In genomic region chr12:104471336-104471735, GRCh38 we compare ENCODE assay signal across 29 cellular contexts. TPM values are rescaled to one million over a fixed set of nuclear protein-coding genes. Genes with fewer than 3 reads are reported as not detected.
A peak's percentile ranks its signal among the peaks of the same experiment; 100 is the strongest.
DNase-seq lines count a peak whose midpoint lies in the region; ATAC-seq and TF ChIP-seq lines count a peak whose summit lies in the region.
"Had no signal": no experiment of that assay in that cellular context is flagged by ENCODE, and none has a peak within 500 bp of the region (broad histone marks: within the 10 kb centered on the region; RNA-seq: fewer than 3 reads in every experiment).

No MANE protein-coding gene starts in this region.

- no TSS peak for BruUV-seq in PC-3 (replicated peaks; lab: Mats Ljungman, UMichigan)

- H3K27ac ChIP-seq in SJCRH30 (0 out of 2 replicates have a peak overlapping the region, but pooled peaks have one; percentile 9), PC-3 (ENCODE audit: low read length) (no peak overlapping the region)
- H3K27ac ChIP-seq: coronary artery, esophagus muscularis mucosa, foreskin keratinocyte, GM23248, heart left ventricle, lower lobe of right lung, thyroid gland had no signal

- peaks cover 30% of the 10 kb centered on the region for H3K4me1 ChIP-seq in SJCRH30
- no peaks in the 10 kb centered on the region for H3K4me1 ChIP-seq in PC-3 (ENCODE audit: insufficient read depth, low read length)
- H3K4me1 ChIP-seq: esophagus muscularis mucosa, foreskin keratinocyte, thyroid gland had no signal

- POLR2A ChIA-PET in PC-3 (lab: Charles Lee; ENCODE audit: unreplicated experiment): no interaction called here

- no peak overlapping the region for H3K4me2 ChIP-seq in PC-3 (ENCODE audit: low read length)

- no peaks in the 10 kb centered on the region for H3F3A ChIP-seq in PC-3 (ENCODE audit: low read length, unreplicated experiment)

- H3K36me3 ChIP-seq in SJCRH30 (no peaks in the 10 kb centered on the region), PC-3 (ENCODE audit: low read depth, low read length) (no peaks in the 10 kb centered on the region)
- H3K36me3 ChIP-seq: esophagus muscularis mucosa, heart left ventricle, lower lobe of right lung, thyroid gland had no signal

- no peak for DNase-seq in activated CD8-positive, alpha-beta memory T cell treated with anti-CD3 and anti-CD28 coated beads, Interleukin-2, amount 10 ng/mL, durations not matched to agents 7 days and 5 days
- DNase-seq in activated CD8-positive, alpha-beta memory T cell treated with anti-CD3 and anti-CD28 coated beads, Interleukin-2, amount 50 U/mL, for 4 hours: no peak
- DNase-seq in KBM-7 (peak; percentile 74), SJCRH30 (peak in 1 of 2 experiments; percentile 34), NCI-H345 (lab: John Stamatoyannopoulos, UW) (no peak), NAMALWA (ENCODE audit: low spot score) (no peak), PC-3 (no peak)
- DNase-seq: activated B cell treated with CpG ODN at 0.5 μM for 24 hours; activated CD4-positive, alpha-beta T cell treated with anti-CD3 and anti-CD28 coated beads, Interleukin-2, amount 50 U/mL, for 1 hour; aorta; BE2C; EL; endodermal cell; foreskin keratinocyte; GM23248; heart left ventricle; HFFc6; kidney glomerular epithelial cell; lower lobe of right lung; NCI-H2029; stimulated activated naive CD8-positive, alpha-beta T cell treated with anti-CD3 and anti-CD28 coated beads, Interleukin-15, amount 100 ng/mL, for 72 hours; thyroid gland had no signal

- no peak for ATAC-seq in activated CD8-positive, alpha-beta memory T cell treated with anti-CD3 and anti-CD28 coated beads, Interleukin-2, amount 10 ng/mL, durations not matched to agents 7 days and 5 days
- no peak for ATAC-seq in HG03457 (IDR thresholded peaks at IDR 0.05; ENCODE audit: unreplicated experiment)
- ATAC-seq in PC-3: no peak
- ATAC-seq: activated naive CD4-positive, alpha-beta T cell treated with anti-CD3 and anti-CD28 coated beads, Interleukin-2, amount 50 U/mL, for 72 hours; foreskin keratinocyte; heart left ventricle; HepG2; lower lobe of right lung; stimulated activated naive CD8-positive, alpha-beta T cell treated with anti-CD3 and anti-CD28 coated beads, Interleukin-15, amount 100 ng/mL, for 72 hours had no signal

- H3K4me3 ChIP-seq in SJCRH30 (no peak overlapping the region), PC-3 (ENCODE audit: low read length) (no peak overlapping the region)
- H3K4me3 ChIP-seq: coronary artery, esophagus muscularis mucosa, GM23248, heart left ventricle, lower lobe of right lung, thyroid gland had no signal

- no peaks in the 10 kb centered on the region for H3K27me3 ChIP-seq in SJCRH30
- H3K27me3 ChIP-seq in PC-3 (ENCODE audit: low read length): no peaks in the 10 kb centered on the region
- H3K27me3 ChIP-seq: BE2C, esophagus muscularis mucosa, foreskin keratinocyte, heart left ventricle, thyroid gland had no signal

- H3K4me3 Mint-ChIP-seq in activated CD8-positive, alpha-beta memory T cell treated with anti-CD3 and anti-CD28 coated beads, Interleukin-2, amount 10 ng/mL, durations not matched to agents 7 days and 5 days: no peak overlapping the region
- H3K4me3 Mint-ChIP-seq: activated B cell treated with CpG ODN at 0.5 μM for 24 hours; activated T-helper 1 cell treated with anti-CD3 and anti-CD28 coated beads, Interleukin-12 subunit alpha, Interleukin-12 subunit beta, Interleukin-2, Interleukin-4 antibody, amounts not matched to agents 30 ng/mL and 10 ng/mL and 1 ng/mL, durations not matched to agents 14 hours and 24 hours and 36 hours; endodermal cell; HFFc6; nephron; stimulated activated naive CD8-positive, alpha-beta T cell treated with anti-CD3 and anti-CD28 coated beads, Interleukin-15, amount 100 ng/mL, for 72 hours had no signal

- peaks cover 4% of the 10 kb centered on the region for H3K9me3 Mint-ChIP-seq in activated CD8-positive, alpha-beta memory T cell treated with anti-CD3 and anti-CD28 coated beads, Interleukin-2, amount 10 ng/mL, durations not matched to agents 7 days and 5 days (ENCODE audit: low read depth)
- H3K9me3 Mint-ChIP-seq: endodermal cell, HFFc6, nephron had no signal

- no peak overlapping the region for H2AFZ ChIP-seq in PC-3 (ENCODE audit: low read length)
- H2AFZ ChIP-seq: GM23248 had no signal

- peaks cover 52% of the 10 kb centered on the region for H3K36me3 Mint-ChIP-seq in activated CD8-positive, alpha-beta memory T cell treated with anti-CD3 and anti-CD28 coated beads, Interleukin-2, amount 10 ng/mL, durations not matched to agents 7 days and 5 days

- TF ChIP-seq CTCF in PC-3 (conservative IDR thresholded peaks at IDR 0.05; ENCODE audit: low read depth, low read length): no peak

- no peaks in the 10 kb centered on the region for H3K27me3 Mint-ChIP-seq in activated CD8-positive, alpha-beta memory T cell treated with anti-CD3 and anti-CD28 coated beads, Interleukin-2, amount 10 ng/mL, durations not matched to agents 7 days and 5 days
- H3K27me3 Mint-ChIP-seq: activated B cell treated with CpG ODN at 0.5 μM for 24 hours; stimulated activated naive CD8-positive, alpha-beta T cell treated with anti-CD3 and anti-CD28 coated beads, Interleukin-15, amount 100 ng/mL, for 72 hours had no signal

- peak overlapping the region; percentile 27 for H3K27ac Mint-ChIP-seq in activated CD8-positive, alpha-beta memory T cell treated with anti-CD3 and anti-CD28 coated beads, Interleukin-2, amount 10 ng/mL, durations not matched to agents 7 days and 5 days
- H3K27ac Mint-ChIP-seq: activated naive CD4-positive, alpha-beta T cell treated with anti-CD3 and anti-CD28 coated beads, Interleukin-2, amount 50 U/mL, for 72 hours; endodermal cell; HFFc6; nephron; stimulated activated naive CD8-positive, alpha-beta T cell treated with anti-CD3 and anti-CD28 coated beads, Interleukin-15, amount 100 ng/mL, for 72 hours had no signal

- intact Hi-C loops in PC-3 (cut with micrococcal nuclease): no loop called here

- CTCF ChIA-PET in activated CD8-positive, alpha-beta memory T cell treated with anti-CD3 and anti-CD28 coated beads, Interleukin-2, amount 10 ng/mL, durations not matched to agents 7 days and 5 days (lab: Charles Lee): interaction anchor here (0.9 to 2.3 kb wide), 4 partner anchors 9 to 90 kb away, joined by 3 to 8 read pairs (median 4); partner anchors contain the start of gene CHST11
- CTCF ChIA-PET in PC-3 (lab: Charles Lee): no interaction called here

- H3K9me3 ChIP-seq in SJCRH30 (replicated peaks) (no peaks in the 10 kb centered on the region), PC-3 (ENCODE audit: low read length) (no peaks in the 10 kb centered on the region)
- H3K9me3 ChIP-seq: BE2C, esophagus muscularis mucosa, heart left ventricle, lower lobe of right lung, thyroid gland had no signal

- no peaks in the 10 kb centered on the region for H3K9me2 ChIP-seq in PC-3 (replicated peaks; ENCODE audit: low read length)

- no peak overlapping the region for H3K9ac ChIP-seq in PC-3 (ENCODE audit: low read length)
- H3K9ac ChIP-seq: GM23248 had no signal

- peaks cover 91% of the 10 kb centered on the region for H3K4me1 Mint-ChIP-seq in activated CD8-positive, alpha-beta memory T cell treated with anti-CD3 and anti-CD28 coated beads, Interleukin-2, amount 10 ng/mL, durations not matched to agents 7 days and 5 days

- in situ Hi-C loops in KBM-7 (cut with MboI; ENCODE audit: low pct_unique_long_range_greater_than_20kb, low sequenced_read_pairs): no loop called here

- H4K20me1 ChIP-seq in PC-3 (ENCODE audit: low read length): no peaks in the 10 kb centered on the region

- peaks cover 41% of the 10 kb centered on the region for H3K79me2 ChIP-seq in PC-3 (ENCODE audit: low read length)

RNA-seq across cellular contexts. Expression of gene CHST11, which starts 14.6 kb away (rescaled TPM):
- total RNA-seq in activated CD8-positive, alpha-beta memory T cell treated with anti-CD3 and anti-CD28 coated beads, Interleukin-2, amount 10 ng/mL, durations not matched to agents 7 days and 5 days: 100 to 1,000 TPM; 123 to 141 TPM
- total RNA-seq in SJCRH30 (2014; rRNA removed; shearing (Covaris generic)): 31.8 and 37.0 TPM in 2 replicates
- total RNA-seq in PC-3 (2014; rRNA removed): 53.5 and 56.7 TPM in 2 replicates
- total RNA-seq: HepG2 had no signal
